19 cellular contexts compared by ENCODE assay signal in genomic region chr5:121737120-121737519, GRCh38.
DNase-seq lines count a peak whose midpoint lies in the region; ATAC-seq, FAIRE-seq and TF ChIP-seq lines count a peak whose summit lies in the region.
"Had no signal": no experiment of that assay in that cellular context is flagged by ENCODE, and none has a peak within 500 bp of the region (broad histone marks: within the 10 kb centered on the region; RNA-seq: fewer than 3 reads in every experiment).

No MANE protein-coding gene starts in this region.

- intact Hi-C loops in PC-9 (cut with micrococcal nuclease; ENCODE audit: unreplicated experiment) (loop anchor here (10.0 kb wide), 1 partner anchor 128 kb away; no protein-coding TSS in a partner anchor), endothelial cell of umbilical vein (cut with micrococcal nuclease) (no loop called here), dorsolateral prefrontal cortex (cut with DNase I) (no loop called here)

- no peaks in the 10 kb centered on the region for H3K9me1 ChIP-seq in endothelial cell of umbilical vein (replicated peaks; ENCODE audit: control insufficient read depth, extremely low read depth, insufficient read depth, low read length)

- H3K4me1 ChIP-seq in A549: no peaks in the 10 kb centered on the region
- H3K4me1 ChIP-seq in PC-9 (replicated peaks; ENCODE audit: insufficient read depth): peaks cover 9% of the 10 kb centered on the region
- no peaks in the 10 kb centered on the region for H3K4me1 ChIP-seq in endothelial cell of umbilical vein (ENCODE audit: control insufficient read depth, extremely low read depth, insufficient read depth, low read length)

- no peaks in the 10 kb centered on the region for H3K9me2 ChIP-seq in PC-9 (ENCODE audit: insufficient read depth)

- H2AFZ ChIP-seq in PC-9: 0 out of 2 replicates have a peak overlapping the region, but pooled peaks have one; percentile 27
- H2AFZ ChIP-seq in endothelial cell of umbilical vein (ENCODE audit: low read depth, low read length): no peak overlapping the region

- CTCF ChIA-PET in A549 (lab: Yijun Ruan, JAX) (no interaction called here), PC-9 (lab: Charles Lee) (no interaction called here), endothelial cell of umbilical vein (lab: Charles Lee) (no interaction called here)

- ATAC-seq in A549: no peak
- ATAC-seq: HCT116 had no signal

- WGBS in A549 (ENCODE audit: missing lambda C conversion rate): 51% methylated on average over 2 of the region's 2 CpGs

- H3K27ac ChIP-seq in A549: no peak overlapping the region
- no peak overlapping the region for H3K27ac ChIP-seq in PC-9
- no peak overlapping the region for H3K27ac ChIP-seq in endothelial cell of umbilical vein (ENCODE audit: insufficient read depth, low read depth, low read length)
- no peak overlapping the region for H3K27ac ChIP-seq in dorsolateral prefrontal cortex
- H3K27ac ChIP-seq: HL-60 had no signal

- H3K27me3 ChIP-seq in PC-9 (ENCODE audit: insufficient read depth, low read depth) (no peaks in the 10 kb centered on the region), endothelial cell of umbilical vein (ENCODE audit: control insufficient read depth in 2 of 2, insufficient read depth in 2 of 2, low read length in 2 of 2) (no peaks in the 10 kb centered on the region), dorsolateral prefrontal cortex (no peaks in the 10 kb centered on the region)

- TF ChIP-seq RAD21 in A549 (conservative IDR thresholded peaks at IDR 0.05 in 1 of 2, IDR thresholded peaks at IDR 0.05 in 1 of 2): no peak

- no peak for TF ChIP-seq EP300 in A549 (IDR thresholded peaks at IDR 0.05)

- FAIRE-seq in A549 (lab: Jason Lieb, UNC) (no peak), endothelial cell of umbilical vein (lab: Jason Lieb, UNC) (peak; percentile 12)
- FAIRE-seq: G401.6, GM12891, GM19239, H54 had no signal

- H3K4me3 ChIP-seq in A549: no peak overlapping the region
- H3K4me3 ChIP-seq in PC-9: no peak overlapping the region
- H3K4me3 ChIP-seq in endothelial cell of umbilical vein (replicated peaks in 1 of 3; ENCODE audit: insufficient read depth in 1 of 3, low read depth in 1 of 3, low read length in 3 of 3): no peak overlapping the region
- no peak overlapping the region for H3K4me3 ChIP-seq in dorsolateral prefrontal cortex

- H4K20me1 ChIP-seq in PC-9 (ENCODE audit: insufficient read depth): no peaks in the 10 kb centered on the region
- no peaks in the 10 kb centered on the region for H4K20me1 ChIP-seq in endothelial cell of umbilical vein (replicated peaks; ENCODE audit: control insufficient read depth, extremely low read depth, insufficient read depth, low read length)

- no peaks in the 10 kb centered on the region for H3K36me3 ChIP-seq in PC-9 (ENCODE audit: low read depth)
- H3K36me3 ChIP-seq in endothelial cell of umbilical vein (ENCODE audit: control insufficient read depth in 2 of 2, extremely low read depth in 1 of 2, insufficient read depth in 2 of 2, low read length in 2 of 2): no peaks in the 10 kb centered on the region

- DNase-seq in A549 (ENCODE audit: low read depth in 1 of 2, low spot score in 1 of 2) (no peak), H4 (ENCODE audit: low spot score) (peak; percentile 13), PC-9 (peak in 1 of 2 experiments; percentile 36), endothelial cell of umbilical vein (ENCODE audit: low read depth, low spot score) (no peak), dorsolateral prefrontal cortex (no peak), NCI-H748 (lab: John Stamatoyannopoulos, UW; ENCODE audit: unreplicated experiment) (no peak), SIG-M5 treated with dmso at 0.1 percent for 504 hours (lab: John Stamatoyannopoulos, UW; ENCODE audit: unreplicated experiment) (no peak)
- DNase-seq in stimulated activated CD4-positive, alpha-beta T cell treated with anti-CD3 and anti-CD28 coated beads, Interleukin-12 subunit alpha, Interleukin-12 subunit beta, amount 100 ng/mL, for 4 hours: no peak
- DNase-seq: C1 segment of cervical spinal cord; CD4-positive, alpha-beta T cell; DMS153; DMS79 treated with DMSO at 0.1 percent for 48 hours; EL had no signal

- no peaks in the 10 kb centered on the region for H3K79me2 ChIP-seq in PC-9 (ENCODE audit: low read depth)
- H3K79me2 ChIP-seq in endothelial cell of umbilical vein (ENCODE audit: control insufficient read depth, insufficient read depth, low read length): no peaks in the 10 kb centered on the region

- BruUV-seq in PC-9 (replicated peaks; lab: Mats Ljungman, UMichigan) (no TSS peak), endothelial cell of umbilical vein (replicated peaks; lab: Mats Ljungman, UMichigan) (no TSS peak)

- TF ChIP-seq CTCF in A549 (IDR thresholded peaks at IDR 0.05): no peak
- no peak for TF ChIP-seq CTCF in PC-9 (conservative IDR thresholded peaks at IDR 0.05)
- no peak for TF ChIP-seq CTCF in endothelial cell of umbilical vein (IDR thresholded peaks at IDR 0.05; ENCODE audit: extremely low read depth in 1 of 2, insufficient read depth in 1 of 2, low read depth in 1 of 2, low read length in 2 of 2)
- no peak for TF ChIP-seq CTCF in dorsolateral prefrontal cortex (IDR thresholded peaks at IDR 0.05 in 54 of 56, conservative IDR thresholded peaks at IDR 0.05 in 2 of 56; ENCODE audit: low read depth in 1 of 56, partially characterized antibody in 56 of 56)

- no peaks in the 10 kb centered on the region for H3F3A ChIP-seq in PC-9 (ENCODE audit: insufficient read depth, low read depth)

- H3K9me3 ChIP-seq in A549 (no peaks in the 10 kb centered on the region), PC-9 (ENCODE audit: insufficient read depth, low read depth) (peaks cover 7% of the 10 kb centered on the region; the same call in 1 of the 2 replicates), endothelial cell of umbilical vein (replicated peaks; ENCODE audit: control insufficient read depth, insufficient read depth, low read length) (no peaks in the 10 kb centered on the region)

- H3K9ac ChIP-seq in endothelial cell of umbilical vein (replicated peaks; ENCODE audit: extremely low read depth, insufficient read depth, low read length): no peak overlapping the region

- POLR2A ChIA-PET in A549 (lab: Yijun Ruan, JAX) (no interaction called here), PC-9 (lab: Charles Lee; ENCODE audit: unreplicated experiment) (no interaction called here), endothelial cell of umbilical vein (lab: Charles Lee) (no interaction called here)

- dilution Hi-C loops in endothelial cell of umbilical vein (cut with MboI; ENCODE audit: extremely low pct_ligation_motif_present, low sequenced_read_pairs): no loop called here

- H3K4me2 ChIP-seq in A549 (no peak overlapping the region), PC-9 (no peak overlapping the region), endothelial cell of umbilical vein (ENCODE audit: insufficient read depth, low read length) (no peak overlapping the region)

- TF ChIP-seq POLR2A in A549 (IDR thresholded peaks at IDR 0.05; ENCODE audit: low read length) (no peak), endothelial cell of umbilical vein (IDR thresholded peaks at IDR 0.05; ENCODE audit: low read depth, low read length) (no peak)

TF ChIP-seq in A549, 52 proteins besides CTCF, POLR2A, EP300 and RAD21:
- TF ChIP-seq FOXS1 (CRISPR knock-in tag; IDR thresholded peaks at IDR 0.05) (no peak), MAFK (IDR thresholded peaks at IDR 0.05; ENCODE audit: partially characterized antibody) (peak; percentile 97), TFCP2L1 (CRISPR knock-in tag; IDR thresholded peaks at IDR 0.05) (no peak), NFE2L2 (conservative IDR thresholded peaks at IDR 0.05; ENCODE audit: low read length) (peak; percentile 72)

TF ChIP-seq in endothelial cell of umbilical vein, 7 proteins besides CTCF, POLR2A, EP300 and RAD21:
- TF ChIP-seq GATA2 (IDR thresholded peaks at IDR 0.05; ENCODE audit: insufficient read depth, insufficient read length, low read depth, low read length): no peak
- TF ChIP-seq FOS (IDR thresholded peaks at IDR 0.05; ENCODE audit: borderline replicate concordance, insufficient read depth, low read length): no peak
- TF ChIP-seq, protein P1, sequence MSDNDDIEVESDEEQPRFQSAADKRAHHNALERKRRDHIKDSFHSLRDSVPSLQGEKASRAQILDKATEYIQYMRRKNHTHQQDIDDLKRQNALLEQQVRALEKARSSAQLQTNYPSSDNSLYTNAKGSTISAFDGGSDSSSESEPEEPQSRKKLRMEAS (IDR thresholded peaks at IDR 0.05; ENCODE audit: insufficient read depth, insufficient read length): no peak
- no peak for TF ChIP-seq EZH2 (IDR thresholded peaks at IDR 0.05; ENCODE audit: borderline replicate concordance, low read depth, low read length, severe bottlenecking)
- no peak for TF ChIP-seq JUN (IDR thresholded peaks at IDR 0.05; ENCODE audit: borderline replicate concordance, insufficient read depth, insufficient read length, low read depth)
- no peak for TF ChIP-seq POLR2AphosphoS5 (IDR thresholded peaks at IDR 0.05; ENCODE audit: insufficient read depth, low read depth, low read length)
- no peak for TF ChIP-seq MYC (IDR thresholded peaks at IDR 0.05; ENCODE audit: low read depth, low read length)
